In the genomic region with DNA sequence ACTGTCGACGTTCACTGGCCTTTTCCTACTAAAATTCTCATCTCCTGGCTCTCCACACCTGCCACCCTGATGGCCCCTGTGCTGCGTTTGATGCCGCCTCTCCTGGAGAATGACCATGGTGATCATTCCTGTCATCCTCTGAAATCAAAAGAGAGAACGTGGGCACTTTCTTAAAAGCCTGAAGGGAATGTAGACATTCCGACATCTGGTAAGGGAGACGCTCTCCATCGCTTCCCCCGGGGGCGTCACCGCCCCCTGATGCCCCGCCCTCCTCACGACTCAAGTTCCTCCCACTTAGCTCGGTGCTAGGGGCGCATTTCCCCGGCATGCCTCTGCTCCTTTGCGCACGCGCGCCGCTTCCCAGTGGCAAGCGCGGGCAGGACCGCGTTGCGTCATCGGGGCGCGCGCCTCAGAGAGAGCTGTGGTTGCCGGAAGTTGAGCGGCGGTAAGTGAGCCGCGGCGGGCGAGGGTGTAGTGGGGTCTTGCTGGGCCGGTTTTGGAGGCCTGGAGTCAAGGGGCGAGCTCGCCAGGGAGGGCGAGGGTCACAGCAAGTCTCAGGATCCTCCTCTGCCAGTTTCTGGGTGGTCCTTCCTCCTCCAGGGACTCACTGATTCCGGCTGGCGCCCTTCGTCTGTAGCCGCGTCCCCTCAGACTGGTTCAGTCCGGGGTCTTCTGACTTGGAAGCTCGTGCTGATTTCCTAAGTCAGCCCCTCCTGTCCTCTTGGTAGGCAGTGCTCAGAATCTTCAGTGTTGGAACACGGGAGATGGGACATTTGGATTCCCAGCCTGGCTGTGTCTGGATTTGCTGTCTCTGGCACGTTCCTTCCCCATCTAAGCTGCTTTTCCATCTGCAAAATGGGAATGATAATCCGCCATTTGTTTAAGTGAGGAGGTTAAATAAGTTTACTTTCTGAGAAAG, we compare ENCODE assay signal across 1 cellular context.
TF ChIP-seq lines count a peak whose summit lies in the region.

A gene with protein sequence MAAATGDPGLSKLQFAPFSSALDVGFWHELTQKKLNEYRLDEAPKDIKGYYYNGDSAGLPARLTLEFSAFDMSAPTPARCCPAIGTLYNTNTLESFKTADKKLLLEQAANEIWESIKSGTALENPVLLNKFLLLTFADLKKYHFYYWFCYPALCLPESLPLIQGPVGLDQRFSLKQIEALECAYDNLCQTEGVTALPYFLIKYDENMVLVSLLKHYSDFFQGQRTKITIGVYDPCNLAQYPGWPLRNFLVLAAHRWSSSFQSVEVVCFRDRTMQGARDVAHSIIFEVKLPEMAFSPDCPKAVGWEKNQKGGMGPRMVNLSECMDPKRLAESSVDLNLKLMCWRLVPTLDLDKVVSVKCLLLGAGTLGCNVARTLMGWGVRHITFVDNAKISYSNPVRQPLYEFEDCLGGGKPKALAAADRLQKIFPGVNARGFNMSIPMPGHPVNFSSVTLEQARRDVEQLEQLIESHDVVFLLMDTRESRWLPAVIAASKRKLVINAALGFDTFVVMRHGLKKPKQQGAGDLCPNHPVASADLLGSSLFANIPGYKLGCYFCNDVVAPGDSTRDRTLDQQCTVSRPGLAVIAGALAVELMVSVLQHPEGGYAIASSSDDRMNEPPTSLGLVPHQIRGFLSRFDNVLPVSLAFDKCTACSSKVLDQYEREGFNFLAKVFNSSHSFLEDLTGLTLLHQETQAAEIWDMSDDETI (plus strand): TSS at position 412 of the 919 bp plus-strand sequence. CDS start 26,299 bp downstream, outside the sequence.

TF ChIP-seq in K562, 482 proteins besides CTCF, POLR2A, EP300 and RAD21 (continued from another document):
- TF ChIP-seq, protein P1, sequence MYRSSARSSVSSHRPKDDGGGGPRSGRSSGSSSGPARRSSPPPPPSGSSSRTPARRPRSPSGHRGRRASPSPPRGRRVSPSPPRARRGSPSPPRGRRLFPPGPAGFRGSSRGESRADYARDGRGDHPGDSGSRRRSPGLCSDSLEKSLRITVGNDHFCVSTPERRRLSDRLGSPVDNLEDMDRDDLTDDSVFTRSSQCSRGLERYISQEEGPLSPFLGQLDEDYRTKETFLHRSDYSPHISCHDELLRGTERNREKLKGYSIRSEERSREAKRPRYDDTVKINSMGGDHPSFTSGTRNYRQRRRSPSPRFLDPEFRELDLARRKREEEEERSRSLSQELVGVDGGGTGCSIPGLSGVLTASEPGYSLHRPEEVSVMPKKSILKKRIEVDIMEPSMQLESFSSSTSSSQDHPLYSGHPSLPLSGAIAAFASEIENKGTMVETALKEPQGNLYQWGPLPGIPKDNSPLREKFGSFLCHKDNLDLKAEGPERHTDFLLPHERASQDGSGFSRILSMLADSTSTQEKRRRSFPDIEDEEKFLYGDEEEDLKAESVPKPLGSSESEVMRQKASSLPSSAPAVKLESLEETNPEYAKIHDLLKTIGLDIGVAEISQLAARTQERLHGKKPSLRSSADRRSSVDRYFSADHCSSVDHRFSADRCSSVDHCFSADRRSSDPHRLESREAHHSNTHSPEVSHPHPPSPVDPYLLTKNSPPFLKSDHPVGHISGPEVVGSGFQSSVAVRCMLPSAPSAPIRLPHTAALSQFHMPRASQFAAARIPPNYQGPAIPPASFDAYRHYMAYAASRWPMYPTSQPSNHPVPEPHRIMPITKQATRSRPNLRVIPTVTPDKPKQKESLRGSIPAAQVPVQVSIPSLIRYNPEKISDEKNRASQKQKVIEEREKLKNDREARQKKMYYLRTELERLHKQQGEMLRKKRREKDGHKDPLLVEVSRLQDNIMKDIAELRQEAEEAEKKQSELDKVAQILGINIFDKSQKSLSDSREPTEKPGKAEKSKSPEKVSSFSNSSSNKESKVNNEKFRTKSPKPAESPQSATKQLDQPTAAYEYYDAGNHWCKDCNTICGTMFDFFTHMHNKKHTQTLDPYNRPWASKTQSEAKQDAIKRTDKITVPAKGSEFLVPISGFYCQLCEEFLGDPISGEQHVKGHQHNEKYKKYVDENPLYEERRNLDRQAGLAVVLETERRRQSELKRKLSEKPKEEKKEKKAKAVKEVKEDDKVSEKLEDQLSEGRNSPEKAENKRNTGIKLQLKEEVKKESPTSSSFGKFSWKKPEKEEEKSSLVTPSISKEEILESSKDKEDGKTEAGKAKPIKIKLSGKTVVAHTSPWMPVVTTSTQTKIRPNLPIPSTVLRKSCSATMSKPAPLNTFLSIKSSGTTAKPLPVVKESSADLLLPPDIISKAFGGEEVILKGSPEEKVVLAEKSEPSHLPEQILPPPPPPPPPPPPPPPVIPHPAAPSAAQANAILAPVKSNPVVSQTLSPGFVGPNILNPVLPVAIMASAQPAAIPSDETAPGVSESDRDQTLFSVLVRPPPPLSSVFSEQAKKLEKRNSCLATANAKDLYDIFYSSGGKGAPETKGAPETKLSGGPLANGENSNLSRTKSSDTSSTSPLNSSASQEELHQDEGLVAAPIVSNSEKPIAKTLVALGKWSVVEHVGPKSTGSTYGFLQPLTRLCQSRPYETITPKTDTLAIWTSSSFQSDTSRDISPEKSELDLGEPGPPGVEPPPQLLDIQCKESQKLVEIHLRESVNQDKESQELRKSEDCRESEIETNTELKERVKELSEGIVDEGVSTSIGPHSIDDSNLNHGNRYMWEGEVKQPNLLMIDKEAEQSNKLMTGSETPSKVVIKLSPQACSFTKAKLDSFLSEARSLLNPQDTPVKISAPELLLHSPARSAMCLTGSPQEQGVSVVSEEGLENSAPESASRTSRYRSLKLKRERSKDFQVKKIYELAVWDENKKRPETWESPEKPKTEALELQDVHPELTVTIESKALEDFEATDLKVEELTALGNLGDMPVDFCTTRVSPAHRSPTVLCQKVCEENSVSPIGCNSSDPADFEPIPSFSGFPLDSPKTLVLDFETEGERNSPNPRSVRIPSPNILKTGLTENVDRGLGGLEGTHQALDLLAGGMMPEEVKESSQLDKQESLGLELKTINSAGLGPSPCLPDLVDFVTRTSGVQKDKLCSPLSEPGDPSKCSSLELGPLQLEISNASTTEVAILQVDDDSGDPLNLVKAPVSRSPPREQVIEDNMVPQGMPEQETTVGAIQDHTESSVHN (IDR thresholded peaks at IDR 0.05; ENCODE audit: borderline replicate concordance in 1 of 2, low read depth in 1 of 2), result no peak
- TF ChIP-seq NCOA4 (IDR thresholded peaks at IDR 0.05; ENCODE audit: partially characterized antibody) (no peak), PHF21A (IDR thresholded peaks at IDR 0.05; ENCODE audit: borderline replicate concordance, low read depth) (no peak), SNRNP70 (optimal IDR thresholded peaks at IDR 0.05; ENCODE audit: low read depth, low read length) (no peak), ZFP1 (CRISPR knock-in tag; IDR thresholded peaks at IDR 0.05) (no peak), KLF6 (CRISPR knock-in tag; IDR thresholded peaks at IDR 0.05; ENCODE audit: borderline replicate concordance) (no peak), SP2 (IDR thresholded peaks at IDR 0.05; ENCODE audit: extremely low read depth, low read depth, low read length, poor library complexity, severe bottlenecking) (no peak)
- TF ChIP-seq, protein P2, sequence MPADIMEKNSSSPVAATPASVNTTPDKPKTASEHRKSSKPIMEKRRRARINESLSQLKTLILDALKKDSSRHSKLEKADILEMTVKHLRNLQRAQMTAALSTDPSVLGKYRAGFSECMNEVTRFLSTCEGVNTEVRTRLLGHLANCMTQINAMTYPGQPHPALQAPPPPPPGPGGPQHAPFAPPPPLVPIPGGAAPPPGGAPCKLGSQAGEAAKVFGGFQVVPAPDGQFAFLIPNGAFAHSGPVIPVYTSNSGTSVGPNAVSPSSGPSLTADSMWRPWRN (IDR thresholded peaks at IDR 0.05; ENCODE audit: low read depth), result no peak
- TF ChIP-seq, protein P3, sequence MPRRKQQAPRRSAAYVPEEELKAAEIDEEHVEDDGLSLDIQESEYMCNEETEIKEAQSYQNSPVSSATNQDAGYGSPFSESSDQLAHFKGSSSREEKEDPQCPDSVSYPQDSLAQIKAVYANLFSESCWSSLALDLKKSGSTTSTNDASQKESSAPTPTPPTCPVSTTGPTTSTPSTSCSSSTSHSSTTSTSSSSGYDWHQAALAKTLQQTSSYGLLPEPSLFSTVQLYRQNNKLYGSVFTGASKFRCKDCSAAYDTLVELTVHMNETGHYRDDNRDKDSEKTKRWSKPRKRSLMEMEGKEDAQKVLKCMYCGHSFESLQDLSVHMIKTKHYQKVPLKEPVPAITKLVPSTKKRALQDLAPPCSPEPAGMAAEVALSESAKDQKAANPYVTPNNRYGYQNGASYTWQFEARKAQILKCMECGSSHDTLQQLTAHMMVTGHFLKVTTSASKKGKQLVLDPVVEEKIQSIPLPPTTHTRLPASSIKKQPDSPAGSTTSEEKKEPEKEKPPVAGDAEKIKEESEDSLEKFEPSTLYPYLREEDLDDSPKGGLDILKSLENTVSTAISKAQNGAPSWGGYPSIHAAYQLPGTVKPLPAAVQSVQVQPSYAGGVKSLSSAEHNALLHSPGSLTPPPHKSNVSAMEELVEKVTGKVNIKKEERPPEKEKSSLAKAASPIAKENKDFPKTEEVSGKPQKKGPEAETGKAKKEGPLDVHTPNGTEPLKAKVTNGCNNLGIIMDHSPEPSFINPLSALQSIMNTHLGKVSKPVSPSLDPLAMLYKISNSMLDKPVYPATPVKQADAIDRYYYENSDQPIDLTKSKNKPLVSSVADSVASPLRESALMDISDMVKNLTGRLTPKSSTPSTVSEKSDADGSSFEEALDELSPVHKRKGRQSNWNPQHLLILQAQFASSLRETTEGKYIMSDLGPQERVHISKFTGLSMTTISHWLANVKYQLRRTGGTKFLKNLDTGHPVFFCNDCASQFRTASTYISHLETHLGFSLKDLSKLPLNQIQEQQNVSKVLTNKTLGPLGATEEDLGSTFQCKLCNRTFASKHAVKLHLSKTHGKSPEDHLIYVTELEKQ (CRISPR knock-in tag; IDR thresholded peaks at IDR 0.05), result no peak
- TF ChIP-seq, protein P4, sequence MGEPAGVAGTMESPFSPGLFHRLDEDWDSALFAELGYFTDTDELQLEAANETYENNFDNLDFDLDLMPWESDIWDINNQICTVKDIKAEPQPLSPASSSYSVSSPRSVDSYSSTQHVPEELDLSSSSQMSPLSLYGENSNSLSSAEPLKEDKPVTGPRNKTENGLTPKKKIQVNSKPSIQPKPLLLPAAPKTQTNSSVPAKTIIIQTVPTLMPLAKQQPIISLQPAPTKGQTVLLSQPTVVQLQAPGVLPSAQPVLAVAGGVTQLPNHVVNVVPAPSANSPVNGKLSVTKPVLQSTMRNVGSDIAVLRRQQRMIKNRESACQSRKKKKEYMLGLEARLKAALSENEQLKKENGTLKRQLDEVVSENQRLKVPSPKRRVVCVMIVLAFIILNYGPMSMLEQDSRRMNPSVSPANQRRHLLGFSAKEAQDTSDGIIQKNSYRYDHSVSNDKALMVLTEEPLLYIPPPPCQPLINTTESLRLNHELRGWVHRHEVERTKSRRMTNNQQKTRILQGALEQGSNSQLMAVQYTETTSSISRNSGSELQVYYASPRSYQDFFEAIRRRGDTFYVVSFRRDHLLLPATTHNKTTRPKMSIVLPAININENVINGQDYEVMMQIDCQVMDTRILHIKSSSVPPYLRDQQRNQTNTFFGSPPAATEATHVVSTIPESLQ (CRISPR knock-in tag; IDR thresholded peaks at IDR 0.05), result no peak
TF ChIP-seq in K562: peak in this region for 130.
